ENCODE assay signal across 19 cellular contexts in genomic region chr5:134082264-134082992, GRCh38. TPM values are rescaled to one million over a fixed set of nuclear protein-coding genes. Genes with fewer than 3 reads are reported as not detected.
DNase-seq lines count a peak whose midpoint lies in the region; ATAC-seq and TF ChIP-seq lines count a peak whose summit lies in the region.
"Had no signal": no experiment of that assay in that cellular context is flagged by ENCODE, and none has a peak within 500 bp of the region (broad histone marks: within the 10 kb centered on the region; RNA-seq: fewer than 3 reads in every experiment).

No MANE protein-coding gene starts in this region.

- no peak overlapping the region for H3K4me3 Mint-ChIP-seq in activated naive CD4-positive, alpha-beta T cell treated with anti-CD3 and anti-CD28 coated beads for 36 hours
- H3K4me3 Mint-ChIP-seq in T-helper 17 cell (no peak overlapping the region), memory B cell (no peak overlapping the region)
- H3K4me3 Mint-ChIP-seq: B cell, H9 had no signal

- H3K9me3 Mint-ChIP-seq in activated naive CD4-positive, alpha-beta T cell treated with anti-CD3 and anti-CD28 coated beads for 36 hours = no peaks in the 10 kb centered on the region
- H3K9me3 Mint-ChIP-seq in memory B cell = no peaks in the 10 kb centered on the region
- H3K9me3 Mint-ChIP-seq: H9 had no signal

- H3K9ac ChIP-seq in GM23248 = no peak overlapping the region

- peaks cover 3% of the 10 kb centered on the region for H3K36me3 Mint-ChIP-seq in activated naive CD4-positive, alpha-beta T cell treated with anti-CD3 and anti-CD28 coated beads for 36 hours (ENCODE audit: low read depth)
- no peaks in the 10 kb centered on the region for H3K36me3 Mint-ChIP-seq in T-helper 17 cell (ENCODE audit: low read depth)
- H3K36me3 Mint-ChIP-seq in memory B cell = no peaks in the 10 kb centered on the region

- H2AFZ ChIP-seq in GM23248 (no peak overlapping the region), hepatocyte (no peak overlapping the region)

- intact Hi-C loops in activated naive CD4-positive, alpha-beta T cell treated with anti-CD3 and anti-CD28 coated beads for 36 hours (cut with micrococcal nuclease) = no loop called here

- H3K27ac Mint-ChIP-seq in activated naive CD4-positive, alpha-beta T cell treated with anti-CD3 and anti-CD28 coated beads for 36 hours = peak overlapping the region; percentile 9
- peak overlapping the region; percentile 53 for H3K27ac Mint-ChIP-seq in T-helper 17 cell
- no peak overlapping the region for H3K27ac Mint-ChIP-seq in memory B cell
- H3K27ac Mint-ChIP-seq: B cell, H9 had no signal

- no peaks in the 10 kb centered on the region for H3K4me1 ChIP-seq in GM23248 (ENCODE audit: insufficient read depth)
- no peaks in the 10 kb centered on the region for H3K4me1 ChIP-seq in hepatocyte (ENCODE audit: insufficient read depth)

- H3K27ac ChIP-seq in GM23248 (no peak overlapping the region), hepatocyte (no peak overlapping the region)

- H3F3A ChIP-seq in GM23248 (ENCODE audit: insufficient read depth) = no peaks in the 10 kb centered on the region

- H3K9me3 ChIP-seq in GM23248 (ENCODE audit: low read depth) (no peaks in the 10 kb centered on the region), T-helper 17 cell (ENCODE audit: control insufficient read depth, low read length, poor library complexity, severe bottlenecking) (no peaks in the 10 kb centered on the region), hepatocyte (ENCODE audit: low read depth) (no peaks in the 10 kb centered on the region)

- H3K4me2 ChIP-seq in GM23248 (ENCODE audit: unreplicated experiment) = no peak overlapping the region
- no peak overlapping the region for H3K4me2 ChIP-seq in hepatocyte

- DNase-seq in activated naive CD4-positive, alpha-beta T cell treated with anti-CD3 and anti-CD28 coated beads for 36 hours = peak; percentile 6
- DNase-seq in activated naive CD4-positive, alpha-beta T cell treated with Interleukin-2 at 50 U/mL for 16 hours = no peak
- DNase-seq in GM23248 (peak; percentile 27), T-helper 17 cell (no peak), memory B cell (ENCODE audit: low spot score in 2 of 2) (no peak), NCI-H2171 (lab: John Stamatoyannopoulos, UW) (no peak), hepatocyte (ENCODE audit: low spot score) (no peak), COLO668 (lab: John Stamatoyannopoulos, UW; ENCODE audit: unreplicated experiment) (no peak)
- DNase-seq: ACHN, DMS153, H9, Karpas-422, NCI-H1417, NCI-H1930, NCI-H510A, NCI-H82, SHP77 treated with DMSO at 0.1 percent for 48 hours had no signal

- H3K79me2 ChIP-seq in GM23248 (ENCODE audit: insufficient read depth) = no peaks in the 10 kb centered on the region
- H3K79me2 ChIP-seq in hepatocyte = no peaks in the 10 kb centered on the region

- H3K4me3 ChIP-seq in GM23248 (no peak overlapping the region), hepatocyte (no peak overlapping the region)

- ATAC-seq in T-helper 17 cell (no peak), memory B cell (ENCODE audit: low read depth) (peak; percentile 17)
- ATAC-seq: Panc1 had no signal

- 28 to 38% methylated on average over 2 of the region's 2 CpGs for WGBS in GM23248 (ENCODE audit: low coverage in 1 of 2, low lambda C conversion rate in 2 of 2, missing lambda C conversion rate in 2 of 2), 2 experiments
- 89% methylated on average over 2 of the region's 2 CpGs for WGBS in hepatocyte (ENCODE audit: low lambda C conversion rate, missing lambda C conversion rate)

- H4K20me1 ChIP-seq in GM23248 (ENCODE audit: insufficient read depth) (no peaks in the 10 kb centered on the region), hepatocyte (ENCODE audit: insufficient read depth, poor library complexity, severe bottlenecking) (no peaks in the 10 kb centered on the region)

- H3K27me3 ChIP-seq in GM23248 (replicated peaks; ENCODE audit: insufficient read depth) (no peaks in the 10 kb centered on the region), hepatocyte (no peaks in the 10 kb centered on the region)

- in situ Hi-C loops in GM23248 (cut with MboI) = no loop called here

- H3K36me3 ChIP-seq in GM23248 (ENCODE audit: low read depth) (no peaks in the 10 kb centered on the region), hepatocyte (replicated peaks; ENCODE audit: insufficient read depth, low read depth) (no peaks in the 10 kb centered on the region)

- CTCF ChIA-PET in activated naive CD4-positive, alpha-beta T cell treated with anti-CD3 and anti-CD28 coated beads for 36 hours (lab: Charles Lee) = interaction anchor here (0.6 to 3.9 kb wide), 11 partner anchors 10 to 59 kb away, joined by 3 to 17 read pairs (median 4); no protein-coding TSS in a partner anchor

- no peaks in the 10 kb centered on the region for H3K27me3 Mint-ChIP-seq in activated naive CD4-positive, alpha-beta T cell treated with anti-CD3 and anti-CD28 coated beads for 36 hours (ENCODE audit: low read depth)
- H3K27me3 Mint-ChIP-seq in T-helper 17 cell (no peaks in the 10 kb centered on the region), memory B cell (peaks cover 3% of the 10 kb centered on the region)
- H3K27me3 Mint-ChIP-seq: B cell had no signal

- H3K4me1 Mint-ChIP-seq in activated naive CD4-positive, alpha-beta T cell treated with anti-CD3 and anti-CD28 coated beads for 36 hours (ENCODE audit: low read depth) = peaks cover 81% of the 10 kb centered on the region
- peaks cover 53% of the 10 kb centered on the region for H3K4me1 Mint-ChIP-seq in T-helper 17 cell
- no peaks in the 10 kb centered on the region for H3K4me1 Mint-ChIP-seq in memory B cell
- H3K4me1 Mint-ChIP-seq: B cell had no signal

- TF ChIP-seq CTCF in hepatocyte (IDR thresholded peaks at IDR 0.05; ENCODE audit: poor library complexity) = no peak

- H3K9me2 ChIP-seq in GM23248 (ENCODE audit: insufficient read depth) (no peaks in the 10 kb centered on the region), hepatocyte (replicated peaks; ENCODE audit: insufficient read depth) (no peaks in the 10 kb centered on the region)

RNA-seq across cellular contexts. Expression of gene TCF7, which starts 32.1 kb away (rescaled TPM):
- total RNA-seq in activated naive CD4-positive, alpha-beta T cell treated with anti-CD3 and anti-CD28 coated beads for 36 hours = 10 to 100 TPM; 87.9 to 92.3 TPM
- 1.4 and 2.5 TPM in 2 replicates for total RNA-seq in GM23248 (2014; rRNA removed; shearing (Covaris generic))
- polyA plus RNA-seq in GM23248 (2016; fragmentation: Nextera tagmentation; extraction: Ambion mirVana) (2.4 and 2.7 TPM in 2 replicates), hepatocyte (5.7 and 8.1 TPM in 2 replicates)
- total RNA-seq in T-helper 17 cell (100 to 1,000 TPM; 308 to 405 TPM), hepatocyte (5.1 and 7.5 TPM in 2 replicates)

Comparison
In these comparisons a context has a peak if more than half of its experiments do, and no peak if none do; other contexts are left out.
1. DNase-seq: peak in activated naive CD4-positive, alpha-beta T cell treated with anti-CD3 and anti-CD28 coated beads for 36 hours (single experiment) and GM23248 (single experiment); none in activated naive CD4-positive, alpha-beta T cell treated with Interleukin-2 at 50 U/mL for 16 hours (single experiment), T-helper 17 cell (0 of 3), memory B cell (0 of 2), NCI-H2171 (single experiment), hepatocyte (single experiment) and COLO668 (single experiment).
2. RNA of gene TCF7, which starts 32.1 kb away (total RNA-seq): 308 to 405 TPM in T-helper 17 cell and 87.9 to 92.3 TPM in activated naive CD4-positive, alpha-beta T cell treated with anti-CD3 and anti-CD28 coated beads for 36 hours; 5.1 to 7.5 TPM in hepatocyte and 1.4 to 2.5 TPM in GM23248; every median in the first group is over 10 times any median in the second.